Comparison of ENCODE assay signal across 8 cellular contexts in the genomic region with DNA sequence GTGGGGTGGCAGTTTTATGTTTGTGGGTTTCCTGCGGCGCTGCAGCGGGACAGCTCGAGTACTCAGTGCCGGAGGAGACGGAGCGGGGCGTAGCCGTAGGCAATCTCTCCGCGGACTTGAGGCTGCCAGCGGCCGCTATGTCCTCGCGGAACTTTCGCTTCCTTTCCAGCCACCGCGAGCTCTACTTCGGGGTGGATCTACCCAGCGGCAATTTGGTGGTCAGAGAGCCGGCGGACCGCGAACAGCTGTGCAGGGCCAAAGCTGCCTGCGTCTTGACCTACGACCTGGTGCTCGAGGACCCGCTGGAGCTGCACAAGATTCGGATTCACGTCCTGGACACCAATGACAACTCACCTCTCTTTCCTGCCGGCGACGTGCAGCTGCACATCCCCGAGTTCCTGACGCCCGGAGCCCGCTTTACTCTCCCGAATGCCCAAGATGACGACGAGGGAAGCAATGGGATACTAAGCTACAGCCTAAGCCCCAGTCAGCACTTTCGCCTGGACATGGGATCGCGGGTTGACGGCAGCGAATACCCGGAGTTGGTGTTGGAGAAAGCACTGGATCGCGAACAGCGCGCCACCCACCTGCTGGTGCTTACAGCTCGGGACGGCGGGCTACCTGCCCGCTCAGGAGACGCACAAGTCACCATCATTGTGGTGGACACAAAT. TPM values are rescaled to one million over a fixed set of nuclear protein-coding genes. Genes with fewer than 3 reads are reported as not detected.
DNase-seq lines count a peak whose midpoint lies in the region; ATAC-seq, FAIRE-seq and TF ChIP-seq lines count a peak whose summit lies in the region.

No MANE protein-coding gene starts in this region.

- H3K9me3 ChIP-seq in A673 (ENCODE audit: low read depth, low read length, poor library complexity, severe bottlenecking) (no peaks in the 10 kb centered on the region), ectodermal cell (ENCODE audit: control insufficient read depth, low read length) (no peaks in the 10 kb centered on the region), mucosa of rectum (ENCODE audit: control insufficient read depth in 2 of 2, low read length in 2 of 2) (peaks cover 0 to 5% of the 10 kb centered on the region in 2 donors)

- BruUV-seq in A673 (replicated peaks; lab: Mats Ljungman, UMichigan) = no TSS peak

- H3K4me1 ChIP-seq in A673 (ENCODE audit: insufficient read depth, low read length, poor library complexity, severe bottlenecking) = peaks cover 6% of the 10 kb centered on the region
- H3K4me1 ChIP-seq in ectodermal cell (ENCODE audit: control insufficient read depth, insufficient read depth, low read length) = no peaks in the 10 kb centered on the region
- H3K4me1 ChIP-seq in mucosa of rectum (ENCODE audit: control insufficient read depth in 2 of 2, insufficient read depth in 2 of 2, low read length in 2 of 2) = no peaks in the 10 kb centered on the region

- intact Hi-C loops in A673 (cut with micrococcal nuclease; ENCODE audit: unreplicated experiment) = loop anchor here (1.0 kb wide), 1 partner anchor 113 kb away; no protein-coding TSS in a partner anchor

- H3K27me3 ChIP-seq in A673 (replicated peaks; ENCODE audit: insufficient read depth, low read depth, low read length, poor library complexity) (no peaks in the 10 kb centered on the region), ectodermal cell (ENCODE audit: control insufficient read depth, insufficient read depth, low read length, poor library complexity, severe bottlenecking) (peaks cover 41% of the 10 kb centered on the region), mucosa of rectum (ENCODE audit: control insufficient read depth in 2 of 2, insufficient read depth in 2 of 2, low read length in 2 of 2) (no peaks in the 10 kb centered on the region)

- no peak for TF ChIP-seq CTCF in A673 (conservative IDR thresholded peaks at IDR 0.05; ENCODE audit: low read depth, low read length)

- H3K27ac ChIP-seq in A673 (ENCODE audit: low read depth, low read length, poor library complexity, severe bottlenecking) (peak overlapping the region; percentile 47), ectodermal cell (ENCODE audit: insufficient read depth, low read depth, low read length, poor library complexity, severe bottlenecking) (no peak overlapping the region), mucosa of rectum (ENCODE audit: low read depth in 2 of 2, low read length in 2 of 2) (no peak overlapping the region)

- WGBS in ectodermal cell, 2 experiments = 21 to 28% methylated on average over 55 of the region's 55 CpGs

- no peaks in the 10 kb centered on the region for H3K36me3 ChIP-seq in A673 (ENCODE audit: insufficient read depth, low read length, poor library complexity, severe bottlenecking)
- H3K36me3 ChIP-seq in ectodermal cell (ENCODE audit: control insufficient read depth, insufficient read depth, low read length) = no peaks in the 10 kb centered on the region
- H3K36me3 ChIP-seq in mucosa of rectum (ENCODE audit: control insufficient read depth in 2 of 2, insufficient read depth in 2 of 2, low read length in 2 of 2) = no peaks in the 10 kb centered on the region

- FAIRE-seq in HTR-8/SVneo (lab: Jason Lieb, UNC) = peak; percentile 74

- POLR2A ChIA-PET in A673 (lab: Charles Lee; ENCODE audit: low non-redundant PET) = interaction anchor here (0.7 to 1.0 kb wide), 2 partner anchors 41 to 77 kb away, joined by 4 to 7 read pairs; no protein-coding TSS in a partner anchor

- H3K9ac ChIP-seq in mucosa of rectum (ENCODE audit: low read depth in 1 of 2, low read length in 2 of 2) = no peak overlapping the region

- H3K4me3 ChIP-seq in A673 (ENCODE audit: low read depth, low read length, poor library complexity, severe bottlenecking) (peak overlapping the region; percentile 73), ectodermal cell (ENCODE audit: insufficient read depth, low read depth, low read length) (peak overlapping the region; percentile 46), mucosa of rectum (ENCODE audit: low read length in 2 of 2) (peak overlapping the region; percentile 37 to 62)

- no peak for ATAC-seq in HG02642 (IDR thresholded peaks at IDR 0.05; ENCODE audit: poor library complexity, unreplicated experiment)

- DNase-seq in A673 (ENCODE audit: low spot score) (peak; percentile 77), HTR-8/SVneo (ENCODE audit: insufficient read length, low spot score) (no peak), COLO829 (ENCODE audit: low spot score) (no peak), mesenteric fat pad (ENCODE audit: low spot score) (no peak), NCI-H524 treated with DMSO at 0.1 percent for 48 hours (lab: John Stamatoyannopoulos, UW) (no peak)

- CTCF ChIA-PET in A673 (lab: Charles Lee) = interaction anchor here (0.6 to 3.0 kb wide), 5 partner anchors 51 to 113 kb away, joined by 3 to 67 read pairs (median 7); no protein-coding TSS in a partner anchor

RNA-seq across cellular contexts. Expression of a gene that starts 0.9 kb away (rescaled TPM):
- total RNA-seq in A673 (2021) (7.2 and 8.8 TPM in 2 replicates), mesenteric fat pad (0.61 TPM)
- polyA plus RNA-seq in ectodermal cell (2013, experiment 1 of 4) = 2.5 TPM
- polyA plus RNA-seq in ectodermal cell (2013, experiment 2 of 4) = 2.3 TPM
- polyA plus RNA-seq in ectodermal cell (2013, experiment 3 of 4) = 2.0 TPM
- polyA plus RNA-seq in ectodermal cell (2013, experiment 4 of 4) = 2.5 TPM

RNA-seq across cellular contexts. Expression of a gene that starts 39.2 kb away (rescaled TPM):
- 6.8 and 7.1 TPM in 2 replicates for total RNA-seq in A673 (2021)
- polyA plus RNA-seq in ectodermal cell (2013, experiment 1 of 4) = 3.3 TPM
- polyA plus RNA-seq in ectodermal cell (2013, experiment 2 of 4) = 4.7 TPM
- polyA plus RNA-seq in ectodermal cell (2013, experiment 3 of 4) = 2.7 TPM
- 3.0 TPM for polyA plus RNA-seq in ectodermal cell (2013, experiment 4 of 4)
- 1.1 TPM for total RNA-seq in mesenteric fat pad

RNA-seq across cellular contexts. Expression of a gene that starts 45.1 kb away (rescaled TPM):
- total RNA-seq in A673 (2021) (5.8 and 6.2 TPM in 2 replicates), mesenteric fat pad (0.58 TPM)
- 1.5 TPM for polyA plus RNA-seq in ectodermal cell (2013, experiment 1 of 4)
- 1.0 TPM for polyA plus RNA-seq in ectodermal cell (2013, experiment 2 of 4)
- 0.64 TPM for polyA plus RNA-seq in ectodermal cell (2013, experiment 3 of 4)
- 1.0 TPM for polyA plus RNA-seq in ectodermal cell (2013, experiment 4 of 4)

RNA-seq across cellular contexts. Expression of a gene that starts 51.9 kb away (rescaled TPM):
- total RNA-seq in A673 (2021) = 10.5 and 10.7 TPM in 2 replicates
- 5.9 TPM for polyA plus RNA-seq in ectodermal cell (2013, experiment 1 of 4)
- polyA plus RNA-seq in ectodermal cell (2013, experiment 2 of 4) = 5.4 TPM
- 4.2 TPM for polyA plus RNA-seq in ectodermal cell (2013, experiment 3 of 4)
- polyA plus RNA-seq in ectodermal cell (2013, experiment 4 of 4) = 4.3 TPM
- total RNA-seq in mesenteric fat pad = 0.29 TPM

RNA-seq across cellular contexts. Expression of a gene that starts 58.3 kb away (rescaled TPM):
- total RNA-seq in A673 (2021) (11.4 and 15.5 TPM in 2 replicates), mesenteric fat pad (0.26 TPM)
- polyA plus RNA-seq in ectodermal cell (2013, experiment 1 of 4) = 9.4 TPM
- polyA plus RNA-seq in ectodermal cell (2013, experiment 2 of 4) = 10.1 TPM
- polyA plus RNA-seq in ectodermal cell (2013, experiment 3 of 4) = 8.4 TPM
- 9.6 TPM for polyA plus RNA-seq in ectodermal cell (2013, experiment 4 of 4)
